Comparison of ENCODE assay signal across 1 cellular context in the genomic region with DNA sequence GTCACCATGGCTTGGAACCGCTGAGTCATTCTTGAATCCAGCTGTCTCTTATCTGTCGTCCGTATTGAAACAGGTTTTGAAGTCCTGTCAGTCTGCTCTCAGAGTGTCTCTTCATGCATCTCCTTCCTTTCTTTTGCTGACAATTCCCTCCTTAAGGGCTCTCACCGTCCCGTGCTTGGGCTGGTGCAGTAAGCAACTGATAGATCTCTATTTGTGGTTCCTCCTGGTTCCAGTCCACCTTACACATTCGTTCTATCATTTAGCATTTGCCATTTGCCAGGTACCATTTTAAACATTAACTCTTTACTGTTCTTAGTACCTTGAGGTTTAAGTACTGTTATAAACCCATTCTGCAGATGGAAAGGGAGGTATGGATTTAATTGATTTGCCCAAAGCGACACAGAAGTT.
A peak's percentile ranks its signal among the peaks of the same experiment; 100 is the strongest.
TF ChIP-seq lines count a peak whose summit lies in the region.

No MANE protein-coding gene starts in this region.

TF ChIP-seq in K562, 482 proteins besides CTCF, POLR2A, EP300 and RAD21 (continued from another document):
- TF ChIP-seq, protein P1, sequence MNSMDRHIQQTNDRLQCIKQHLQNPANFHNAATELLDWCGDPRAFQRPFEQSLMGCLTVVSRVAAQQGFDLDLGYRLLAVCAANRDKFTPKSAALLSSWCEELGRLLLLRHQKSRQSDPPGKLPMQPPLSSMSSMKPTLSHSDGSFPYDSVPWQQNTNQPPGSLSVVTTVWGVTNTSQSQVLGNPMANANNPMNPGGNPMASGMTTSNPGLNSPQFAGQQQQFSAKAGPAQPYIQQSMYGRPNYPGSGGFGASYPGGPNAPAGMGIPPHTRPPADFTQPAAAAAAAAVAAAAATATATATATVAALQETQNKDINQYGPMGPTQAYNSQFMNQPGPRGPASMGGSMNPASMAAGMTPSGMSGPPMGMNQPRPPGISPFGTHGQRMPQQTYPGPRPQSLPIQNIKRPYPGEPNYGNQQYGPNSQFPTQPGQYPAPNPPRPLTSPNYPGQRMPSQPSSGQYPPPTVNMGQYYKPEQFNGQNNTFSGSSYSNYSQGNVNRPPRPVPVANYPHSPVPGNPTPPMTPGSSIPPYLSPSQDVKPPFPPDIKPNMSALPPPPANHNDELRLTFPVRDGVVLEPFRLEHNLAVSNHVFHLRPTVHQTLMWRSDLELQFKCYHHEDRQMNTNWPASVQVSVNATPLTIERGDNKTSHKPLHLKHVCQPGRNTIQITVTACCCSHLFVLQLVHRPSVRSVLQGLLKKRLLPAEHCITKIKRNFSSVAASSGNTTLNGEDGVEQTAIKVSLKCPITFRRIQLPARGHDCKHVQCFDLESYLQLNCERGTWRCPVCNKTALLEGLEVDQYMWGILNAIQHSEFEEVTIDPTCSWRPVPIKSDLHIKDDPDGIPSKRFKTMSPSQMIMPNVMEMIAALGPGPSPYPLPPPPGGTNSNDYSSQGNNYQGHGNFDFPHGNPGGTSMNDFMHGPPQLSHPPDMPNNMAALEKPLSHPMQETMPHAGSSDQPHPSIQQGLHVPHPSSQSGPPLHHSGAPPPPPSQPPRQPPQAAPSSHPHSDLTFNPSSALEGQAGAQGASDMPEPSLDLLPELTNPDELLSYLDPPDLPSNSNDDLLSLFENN (IDR thresholded peaks at IDR 0.05; ENCODE audit: low read depth in 2 of 2, low read length in 2 of 2) = peak in 1 of 2 experiments; percentile 80; a peak in 2 of 4 replicates
- TF ChIP-seq TOE1 (IDR thresholded peaks at IDR 0.05; ENCODE audit: borderline replicate concordance) (no peak; the same call in 1 of the 2 replicates), TOE1 (CRISPR knock-in tag; IDR thresholded peaks at IDR 0.05; ENCODE audit: borderline replicate concordance, low read depth) (no peak), CEBPG (CRISPR knock-in tag; IDR thresholded peaks at IDR 0.05) (no peak), CEBPG (tag; conservative IDR thresholded peaks at IDR 0.05 in 1 of 2, IDR thresholded peaks at IDR 0.05 in 1 of 2) (no peak), RNF2 (IDR thresholded peaks at IDR 0.05) (0 out of 2 replicates have a peak, but pooled peaks have one; percentile 28), CREBBP (IDR thresholded peaks at IDR 0.05; ENCODE audit: low read depth, low read length) (no peak), EHMT2 (IDR thresholded peaks at IDR 0.05) (peak; percentile 33; the same call in 1 of the 2 replicates), GATAD2A (IDR thresholded peaks at IDR 0.05) (no peak)
- TF ChIP-seq, protein P2, sequence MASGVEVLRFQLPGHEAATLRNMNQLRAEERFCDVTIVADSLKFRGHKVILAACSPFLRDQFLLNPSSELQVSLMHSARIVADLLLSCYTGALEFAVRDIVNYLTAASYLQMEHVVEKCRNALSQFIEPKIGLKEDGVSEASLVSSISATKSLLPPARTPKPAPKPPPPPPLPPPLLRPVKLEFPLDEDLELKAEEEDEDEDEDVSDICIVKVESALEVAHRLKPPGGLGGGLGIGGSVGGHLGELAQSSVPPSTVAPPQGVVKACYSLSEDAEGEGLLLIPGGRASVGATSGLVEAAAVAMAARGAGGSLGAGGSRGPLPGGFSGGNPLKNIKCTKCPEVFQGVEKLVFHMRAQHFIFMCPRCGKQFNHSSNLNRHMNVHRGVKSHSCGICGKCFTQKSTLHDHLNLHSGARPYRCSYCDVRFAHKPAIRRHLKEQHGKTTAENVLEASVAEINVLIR (CRISPR knock-in tag; IDR thresholded peaks at IDR 0.05) = no peak
